In the genomic region with DNA sequence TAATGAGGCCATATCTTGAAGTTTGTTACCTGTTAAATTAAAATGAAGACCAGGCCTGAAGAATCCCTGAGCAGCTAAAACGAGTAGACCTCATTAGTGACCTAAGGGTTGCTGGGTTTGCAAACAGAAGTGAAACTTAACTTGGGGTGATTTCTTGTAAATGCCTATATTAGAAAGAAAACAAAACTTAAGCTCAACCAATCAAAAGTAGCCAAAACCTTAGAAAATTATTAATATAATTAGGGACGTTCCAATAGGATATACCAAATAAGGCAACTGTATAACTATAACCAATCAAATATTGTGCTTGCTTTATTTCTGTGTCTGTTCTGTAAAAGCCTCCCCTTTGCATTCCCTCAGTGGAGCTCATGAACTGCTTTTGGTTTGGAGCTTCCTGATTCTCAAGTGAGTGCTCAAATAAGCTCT, we compare ENCODE assay signal across 10 cellular contexts.
DNase-seq lines count a peak whose midpoint lies in the region; ATAC-seq and TF ChIP-seq lines count a peak whose summit lies in the region.
"Had no signal": no experiment of that assay in that cellular context is flagged by ENCODE, and none has a peak within 500 bp of the region (broad histone marks: within the 10 kb centered on the region; RNA-seq: fewer than 3 reads in every experiment).

No MANE protein-coding gene starts in this region.

- ATAC-seq in HG02588 (IDR thresholded peaks at IDR 0.05; ENCODE audit: unreplicated experiment): peak; percentile 78
- ATAC-seq in HG03571 (IDR thresholded peaks at IDR 0.05; ENCODE audit: unreplicated experiment): peak; percentile 84
- peak; percentile 69 for ATAC-seq in stimulated activated naive CD8-positive, alpha-beta T cell treated with anti-CD3 and anti-CD28 coated beads, Interleukin-15, Interleukin-2, amounts not matched to agents 100 U/mL and 50 U/mL, for 24 hours
- no peak for ATAC-seq in gastrocnemius medialis

- H3K4me3 ChIP-seq in gastrocnemius medialis: no peak overlapping the region
- H3K4me3 ChIP-seq: HAP-1 had no signal

- H3K4me1 Mint-ChIP-seq in activated T-cell treated with anti-CD3 and anti-CD28 coated beads, Interleukin-2, amount 50 U/mL, for 24 hours (ENCODE audit: low read depth): peaks cover 22% of the 10 kb centered on the region
- H3K4me1 Mint-ChIP-seq in endothelial cell (ENCODE audit: unreplicated experiment): no peaks in the 10 kb centered on the region

- no peaks in the 10 kb centered on the region for H3K36me3 Mint-ChIP-seq in activated T-cell treated with anti-CD3 and anti-CD28 coated beads, Interleukin-2, amount 50 U/mL, for 24 hours (ENCODE audit: low read depth)
- H3K36me3 Mint-ChIP-seq in endothelial cell (ENCODE audit: low read depth, unreplicated experiment): no peaks in the 10 kb centered on the region

- no peaks in the 10 kb centered on the region for H3K27me3 ChIP-seq in gastrocnemius medialis

- H3K27ac Mint-ChIP-seq in activated T-cell treated with anti-CD3 and anti-CD28 coated beads, Interleukin-2, amount 50 U/mL, for 24 hours: peak overlapping the region; percentile 78
- H3K27ac Mint-ChIP-seq in endothelial cell (ENCODE audit: unreplicated experiment): no peak overlapping the region

- no peak for TF ChIP-seq CTCF in endothelial cell (IDR thresholded peaks at IDR 0.05; ENCODE audit: unreplicated experiment)
- TF ChIP-seq CTCF in gastrocnemius medialis (IDR thresholded peaks at IDR 0.05 in 4 of 5, conservative IDR thresholded peaks at IDR 0.05 in 1 of 5): no peak

- intact Hi-C loops in gastrocnemius medialis (cut with DNase I; ENCODE audit: low total_unique reads): no loop called here

- H3K27me3 Mint-ChIP-seq in activated T-cell treated with anti-CD3 and anti-CD28 coated beads, Interleukin-2, amount 50 U/mL, for 24 hours: no peaks in the 10 kb centered on the region
- H3K27me3 Mint-ChIP-seq in endothelial cell (ENCODE audit: unreplicated experiment): no peaks in the 10 kb centered on the region

- DNase-seq in activated T-cell treated with anti-CD3 and anti-CD28 coated beads, Interleukin-2, amount 50 U/mL, for 24 hours: no peak
- no peak for DNase-seq in activated T-cell treated with anti-CD3 and anti-CD28 coated beads, Interleukin-2, amount 50 U/mL, for 1 hour
- no peak for DNase-seq in stimulated activated naive CD8-positive, alpha-beta T cell treated with anti-CD3 and anti-CD28 coated beads, Interleukin-15, Interleukin-2, amounts not matched to agents 100 U/mL and 50 U/mL, for 24 hours
- DNase-seq in NCI-H1694 (lab: John Stamatoyannopoulos, UW) (no peak), endothelial cell (ENCODE audit: low spot score) (no peak), gastrocnemius medialis (no peak)
- DNase-seq: activated CD4-positive, CD25-positive, alpha-beta regulatory T cell had no signal

- TF ChIP-seq POLR2A in gastrocnemius medialis (IDR thresholded peaks at IDR 0.05): no peak

- no peak overlapping the region for H3K27ac ChIP-seq in gastrocnemius medialis

- no peaks in the 10 kb centered on the region for H3K4me1 ChIP-seq in gastrocnemius medialis
- H3K4me1 ChIP-seq: HAP-1 had no signal

- no peaks in the 10 kb centered on the region for H3K36me3 ChIP-seq in gastrocnemius medialis
- H3K36me3 ChIP-seq: HAP-1 had no signal

- no peaks in the 10 kb centered on the region for H3K9me3 ChIP-seq in gastrocnemius medialis
- H3K9me3 ChIP-seq: HAP-1 had no signal

- in situ Hi-C loops in gastrocnemius medialis (cut with MboI; ENCODE audit: low sequenced_read_pairs in 4 of 4): no loop called here

- H3K9me3 Mint-ChIP-seq in activated T-cell treated with anti-CD3 and anti-CD28 coated beads, Interleukin-2, amount 50 U/mL, for 24 hours: no peaks in the 10 kb centered on the region
- H3K9me3 Mint-ChIP-seq in endothelial cell (ENCODE audit: unreplicated experiment): no peaks in the 10 kb centered on the region

- no peak overlapping the region for H3K4me3 Mint-ChIP-seq in activated T-cell treated with anti-CD3 and anti-CD28 coated beads, Interleukin-2, amount 50 U/mL, for 24 hours
- H3K4me3 Mint-ChIP-seq in endothelial cell (ENCODE audit: unreplicated experiment): no peak overlapping the region

Comparison
In these comparisons a context has a peak if more than half of its experiments do, and no peak if none do; other contexts are left out.
1. ATAC-seq: peak in HG02588 (single experiment), HG03571 (single experiment) and stimulated activated naive CD8-positive, alpha-beta T cell treated with anti-CD3 and anti-CD28 coated beads, Interleukin-15, Interleukin-2, amounts not matched to agents 100 U/mL and 50 U/mL, for 24 hours (single experiment); none in gastrocnemius medialis (0 of 2).